ENCODE assay signal across 8 cellular contexts in the genomic region with DNA sequence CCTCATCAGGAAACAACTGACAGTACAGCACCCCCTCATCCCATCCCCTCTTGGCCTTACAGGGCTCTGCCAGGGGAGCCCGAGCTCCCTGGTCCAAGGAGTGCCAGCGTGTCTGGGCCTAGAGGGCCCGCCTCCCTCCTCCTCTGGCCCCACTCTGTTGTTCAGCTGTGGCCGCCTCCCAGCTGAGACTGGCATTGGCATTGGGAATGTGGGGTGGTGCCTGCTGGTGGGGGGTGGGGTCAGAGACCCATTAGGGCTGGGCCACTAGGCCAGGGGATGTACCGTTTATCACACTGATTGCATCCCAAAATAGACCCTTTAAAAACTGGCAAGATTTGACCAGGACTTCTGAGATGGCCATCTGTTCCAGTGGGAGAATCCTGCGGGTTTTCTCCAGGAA. TPM values are rescaled to one million over a fixed set of nuclear protein-coding genes. Genes with fewer than 3 reads are reported as not detected.
DNase-seq lines count a peak whose midpoint lies in the region; ATAC-seq, FAIRE-seq and TF ChIP-seq lines count a peak whose summit lies in the region.

No MANE protein-coding gene starts in this region.

- ATAC-seq in HG02678 (IDR thresholded peaks at IDR 0.05; ENCODE audit: unreplicated experiment): no peak
- ATAC-seq in HG03442 (IDR thresholded peaks at IDR 0.05; ENCODE audit: unreplicated experiment): no peak

- no peaks in the 10 kb centered on the region for H3K27me3 Mint-ChIP-seq in neural crest cell (ENCODE audit: low read depth)

- H3K4me3 Mint-ChIP-seq in neural crest cell: peak overlapping the region; percentile 84

- no peaks in the 10 kb centered on the region for H3K36me3 Mint-ChIP-seq in neural crest cell (ENCODE audit: low read depth)

- intact Hi-C loops in esophagus squamous epithelium (cut with DNase I): no loop called here

- no peaks in the 10 kb centered on the region for H3K9me3 ChIP-seq in ES-I3 (ENCODE audit: control insufficient read depth, insufficient read depth, low read length)
- H3K9me3 ChIP-seq in SK-N-MC (ENCODE audit: low read depth, low read length): no peaks in the 10 kb centered on the region
- H3K9me3 ChIP-seq in esophagus squamous epithelium: no peaks in the 10 kb centered on the region

- H3K4me1 Mint-ChIP-seq in neural crest cell: peaks cover 27% of the 10 kb centered on the region

- H3K27ac Mint-ChIP-seq in neural crest cell (ENCODE audit: unreplicated experiment): no peak overlapping the region

- TF ChIP-seq POLR2A in esophagus squamous epithelium (IDR thresholded peaks at IDR 0.05): peak in 1 of 4 donors; percentile 20

- peak overlapping the region; percentile 90; the same call in 1 of the 2 replicates for H3K4me3 ChIP-seq in SK-N-MC
- peak overlapping the region; percentile 74 to 90 (median 89) for H3K4me3 ChIP-seq in esophagus squamous epithelium

- peaks cover 22% of the 10 kb centered on the region; the same call in 1 of the 2 replicates for H3K4me1 ChIP-seq in ES-I3 (ENCODE audit: insufficient read depth, low read length)
- peaks cover 16 to 66% (median 37%) of the 10 kb centered on the region in 3 donors for H3K4me1 ChIP-seq in esophagus squamous epithelium

- H3K36me3 ChIP-seq in ES-I3 (ENCODE audit: insufficient read depth, low read length) (no peaks in the 10 kb centered on the region), SK-N-MC (ENCODE audit: insufficient read depth, low read length) (no peaks in the 10 kb centered on the region), esophagus squamous epithelium (no peaks in the 10 kb centered on the region)

- no peaks in the 10 kb centered on the region for H3K27me3 ChIP-seq in esophagus squamous epithelium

- no peak for DNase-seq in SK-N-MC (ENCODE audit: low read depth, low spot score)
- no peak for DNase-seq in esophagus squamous epithelium (lab: John Stamatoyannopoulos, UW)
- no peak for DNase-seq in neural crest cell (ENCODE audit: low read depth, low spot score)
- DNase-seq in GM19239 (ENCODE audit: insufficient read length, low spot score): no peak
- no peak for DNase-seq in effector CD4-positive, alpha-beta T cell

- H3K9me3 Mint-ChIP-seq in neural crest cell: no peaks in the 10 kb centered on the region

- H3K9ac ChIP-seq in ES-I3 (ENCODE audit: low read depth, low read length) (peak overlapping the region; percentile 73; the same call in 1 of the 2 replicates), SK-N-MC (ENCODE audit: insufficient read length) (no peak overlapping the region)

- TF ChIP-seq CTCF in esophagus squamous epithelium (IDR thresholded peaks at IDR 0.05) (no peak), neural crest cell (conservative IDR thresholded peaks at IDR 0.05) (no peak)

- H3K27ac ChIP-seq in SK-N-MC: no peak overlapping the region
- peak overlapping the region; percentile 89 to 94 (median 90) for H3K27ac ChIP-seq in esophagus squamous epithelium

- FAIRE-seq in GM19239 (lab: Jason Lieb, UNC): no peak

- 22 to 26% methylated on average over 1 to 2 of the region's 6 CpGs for WGBS in esophagus squamous epithelium, 2 donors

RNA-seq across cellular contexts. Expression of gene LDLRAP1, which starts 1.4 kb away (rescaled TPM):
- 10 to 100 TPM; 17.0 to 21.4 (median 19.5) TPM for total RNA-seq in esophagus squamous epithelium
- 18.8 and 20.7 TPM in 2 replicates for total RNA-seq in neural crest cell
